1 cellular context compared by ENCODE assay signal in genomic region chr10:17029581-17030271, GRCh38.
TF ChIP-seq lines count a peak whose summit lies in the region.

No MANE protein-coding gene starts in this region.

TF ChIP-seq in K562, 482 proteins besides CTCF, POLR2A, EP300 and RAD21 (continued from another document and continues in another):
- TF ChIP-seq CHD7 (IDR thresholded peaks at IDR 0.05; ENCODE audit: low read depth, low read length): no peak
- no peak for TF ChIP-seq PATZ1 (CRISPR knock-in tag; IDR thresholded peaks at IDR 0.05; ENCODE audit: borderline replicate concordance)
- no peak for TF ChIP-seq MITF (IDR thresholded peaks at IDR 0.05)
- TF ChIP-seq RFX1 (IDR thresholded peaks at IDR 0.05): no peak
- TF ChIP-seq ZNF785 (CRISPR knock-in tag; IDR thresholded peaks at IDR 0.05): no peak
- no peak for TF ChIP-seq STAT6 (CRISPR knock-in tag; IDR thresholded peaks at IDR 0.05)
- TF ChIP-seq ZNF431 (CRISPR knock-in tag; IDR thresholded peaks at IDR 0.05): no peak
- TF ChIP-seq REST (CRISPR knock-in tag; IDR thresholded peaks at IDR 0.05; ENCODE audit: low read depth): no peak
- TF ChIP-seq ESRRA (IDR thresholded peaks at IDR 0.05; ENCODE audit: borderline replicate concordance, low read depth): peak; percentile 28; the same call in 1 of the 2 replicates
- no peak for TF ChIP-seq SIN3A (IDR thresholded peaks at IDR 0.05; ENCODE audit: borderline replicate concordance in 2 of 2, control insufficient read depth in 1 of 2, low read depth in 2 of 2, low read length in 2 of 2)
- no peak for TF ChIP-seq MCM5 (IDR thresholded peaks at IDR 0.05; ENCODE audit: low read depth)
- no peak; a peak in 1 of 4 replicates for TF ChIP-seq MLLT1 (IDR thresholded peaks at IDR 0.05)
- TF ChIP-seq ZNF239 (CRISPR knock-in tag; IDR thresholded peaks at IDR 0.05): no peak
- no peak for TF ChIP-seq HNRNPK (IDR thresholded peaks at IDR 0.05; ENCODE audit: low read depth, low read length, poor library complexity, severe bottlenecking)
- TF ChIP-seq XRCC5 (IDR thresholded peaks at IDR 0.05; ENCODE audit: low read depth, low read length): no peak
- no peak for TF ChIP-seq ZNF354B (CRISPR knock-in tag; IDR thresholded peaks at IDR 0.05)
- TF ChIP-seq HMG20B (CRISPR knock-in tag; IDR thresholded peaks at IDR 0.05): no peak
- no peak for TF ChIP-seq SIN3B (IDR thresholded peaks at IDR 0.05; ENCODE audit: low read depth)
- no peak for TF ChIP-seq ASH1L (IDR thresholded peaks at IDR 0.05; ENCODE audit: borderline replicate concordance, low read depth, partially characterized antibody)
- no peak for TF ChIP-seq RUNX1 (IDR thresholded peaks at IDR 0.05; ENCODE audit: low read depth)
- no peak for TF ChIP-seq ZBTB34 (CRISPR knock-in tag; IDR thresholded peaks at IDR 0.05)
- TF ChIP-seq SUPT5H (IDR thresholded peaks at IDR 0.05): no peak
- peak; percentile 60; the same call in 1 of the 2 replicates for TF ChIP-seq MYNN (IDR thresholded peaks at IDR 0.05)
- TF ChIP-seq MYNN (CRISPR knock-in tag; IDR thresholded peaks at IDR 0.05): no peak
- no peak for TF ChIP-seq SRSF9 (IDR thresholded peaks at IDR 0.05; ENCODE audit: borderline replicate concordance, low read depth, low read length)
- no peak for TF ChIP-seq PURB (CRISPR knock-in tag; IDR thresholded peaks at IDR 0.05; ENCODE audit: low read depth)
- TF ChIP-seq ZKSCAN3 (CRISPR knock-in tag; IDR thresholded peaks at IDR 0.05): no peak
- TF ChIP-seq NFIC (IDR thresholded peaks at IDR 0.05): peak; percentile 64
- no peak for TF ChIP-seq PHTF2 (CRISPR knock-in tag; IDR thresholded peaks at IDR 0.05)
